In the genomic region with DNA sequence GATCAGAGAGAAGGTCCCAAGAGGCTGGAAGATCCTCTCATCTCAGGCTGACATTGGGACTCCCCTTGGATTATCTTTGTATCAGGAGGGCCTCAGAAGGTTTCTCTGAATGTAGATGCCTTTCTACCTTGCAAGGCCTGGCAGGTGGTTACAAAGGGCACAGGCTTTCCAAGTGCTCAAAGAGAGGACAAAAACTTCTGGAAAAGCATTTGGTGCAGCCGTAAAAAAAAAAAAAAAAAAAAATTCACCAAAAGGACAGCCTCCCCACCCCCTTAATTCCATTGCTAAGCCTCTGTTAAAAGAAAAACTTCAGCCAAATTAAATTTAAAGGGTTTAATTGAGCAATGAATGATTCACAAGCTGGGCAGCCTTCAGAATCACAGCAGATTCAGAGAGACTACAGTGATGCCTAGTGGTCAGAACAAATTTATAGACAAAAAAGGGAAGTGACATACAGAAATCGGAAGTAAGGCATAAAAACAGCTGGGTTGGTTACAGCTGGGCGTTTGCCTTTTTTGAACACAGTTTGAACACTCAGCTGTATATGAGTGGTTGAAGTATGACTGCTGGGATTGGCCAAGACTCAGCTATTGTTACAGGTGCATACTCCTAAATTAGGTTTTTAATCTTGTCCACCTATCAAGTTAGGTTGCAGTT, we compare ENCODE assay signal across 1 cellular context.
TF ChIP-seq lines count a peak whose summit lies in the region.

No MANE protein-coding gene starts in this region.

TF ChIP-seq in K562, 482 proteins besides CTCF, POLR2A, EP300 and RAD21 (continued from another document):
- TF ChIP-seq VEZF1 (CRISPR knock-in tag; IDR thresholded peaks at IDR 0.05) = no peak
- TF ChIP-seq, protein P1, sequence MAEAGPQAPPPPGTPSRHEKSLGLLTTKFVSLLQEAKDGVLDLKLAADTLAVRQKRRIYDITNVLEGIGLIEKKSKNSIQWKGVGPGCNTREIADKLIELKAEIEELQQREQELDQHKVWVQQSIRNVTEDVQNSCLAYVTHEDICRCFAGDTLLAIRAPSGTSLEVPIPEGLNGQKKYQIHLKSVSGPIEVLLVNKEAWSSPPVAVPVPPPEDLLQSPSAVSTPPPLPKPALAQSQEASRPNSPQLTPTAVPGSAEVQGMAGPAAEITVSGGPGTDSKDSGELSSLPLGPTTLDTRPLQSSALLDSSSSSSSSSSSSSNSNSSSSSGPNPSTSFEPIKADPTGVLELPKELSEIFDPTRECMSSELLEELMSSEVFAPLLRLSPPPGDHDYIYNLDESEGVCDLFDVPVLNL (CRISPR knock-in tag; IDR thresholded peaks at IDR 0.05; ENCODE audit: low read depth) = no peak
- no peak for TF ChIP-seq TSC22D4 (tag; IDR thresholded peaks at IDR 0.05)
- TF ChIP-seq ZNF23 (CRISPR knock-in tag; IDR thresholded peaks at IDR 0.05) = no peak
- TF ChIP-seq FOXP1 (CRISPR knock-in tag; IDR thresholded peaks at IDR 0.05) = no peak
- TF ChIP-seq ZC3H4 (CRISPR knock-in tag; IDR thresholded peaks at IDR 0.05; ENCODE audit: borderline replicate concordance) = no peak
- TF ChIP-seq ZNF263 (CRISPR knock-in tag; IDR thresholded peaks at IDR 0.05; ENCODE audit: borderline replicate concordance) = no peak
- TF ChIP-seq HMG20B (CRISPR knock-in tag; IDR thresholded peaks at IDR 0.05) = no peak
- TF ChIP-seq ZNF707 (CRISPR knock-in tag; conservative IDR thresholded peaks at IDR 0.05) = no peak
- TF ChIP-seq SP1 (CRISPR knock-in tag; IDR thresholded peaks at IDR 0.05) = no peak
- TF ChIP-seq ZNF655 (CRISPR knock-in tag; IDR thresholded peaks at IDR 0.05) = no peak
- no peak for TF ChIP-seq PCBP2 (IDR thresholded peaks at IDR 0.05; ENCODE audit: low read depth, low read length, poor library complexity, severe bottlenecking)
- no peak for TF ChIP-seq ZFP36 (IDR thresholded peaks at IDR 0.05; ENCODE audit: low read depth, low read length, partially characterized antibody)
- no peak for TF ChIP-seq MNT (conservative IDR thresholded peaks at IDR 0.05)
- TF ChIP-seq, protein P2, sequence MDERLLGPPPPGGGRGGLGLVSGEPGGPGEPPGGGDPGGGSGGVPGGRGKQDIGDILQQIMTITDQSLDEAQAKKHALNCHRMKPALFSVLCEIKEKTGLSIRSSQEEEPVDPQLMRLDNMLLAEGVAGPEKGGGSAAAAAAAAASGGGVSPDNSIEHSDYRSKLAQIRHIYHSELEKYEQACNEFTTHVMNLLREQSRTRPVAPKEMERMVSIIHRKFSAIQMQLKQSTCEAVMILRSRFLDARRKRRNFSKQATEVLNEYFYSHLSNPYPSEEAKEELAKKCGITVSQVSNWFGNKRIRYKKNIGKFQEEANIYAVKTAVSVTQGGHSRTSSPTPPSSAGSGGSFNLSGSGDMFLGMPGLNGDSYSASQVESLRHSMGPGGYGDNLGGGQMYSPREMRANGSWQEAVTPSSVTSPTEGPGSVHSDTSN (CRISPR knock-in tag; IDR thresholded peaks at IDR 0.05; ENCODE audit: low read depth) = no peak
- TF ChIP-seq, protein P2 (tag; conservative IDR thresholded peaks at IDR 0.05; ENCODE audit: low read depth) = peak; percentile 29; the same call in 1 of the 2 replicates
- TF ChIP-seq, protein P3, sequence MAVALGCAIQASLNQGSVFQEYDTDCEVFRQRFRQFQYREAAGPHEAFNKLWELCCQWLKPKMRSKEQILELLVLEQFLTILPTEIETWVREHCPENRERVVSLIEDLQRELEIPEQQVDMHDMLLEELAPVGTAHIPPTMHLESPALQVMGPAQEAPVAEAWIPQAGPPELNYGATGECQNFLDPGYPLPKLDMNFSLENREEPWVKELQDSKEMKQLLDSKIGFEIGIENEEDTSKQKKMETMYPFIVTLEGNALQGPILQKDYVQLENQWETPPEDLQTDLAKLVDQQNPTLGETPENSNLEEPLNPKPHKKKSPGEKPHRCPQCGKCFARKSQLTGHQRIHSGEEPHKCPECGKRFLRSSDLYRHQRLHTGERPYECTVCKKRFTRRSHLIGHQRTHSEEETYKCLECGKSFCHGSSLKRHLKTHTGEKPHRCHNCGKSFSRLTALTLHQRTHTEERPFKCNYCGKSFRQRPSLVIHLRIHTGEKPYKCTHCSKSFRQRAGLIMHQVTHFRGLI (CRISPR knock-in tag; IDR thresholded peaks at IDR 0.05) = no peak
- TF ChIP-seq MYNN (IDR thresholded peaks at IDR 0.05) = no peak; the same call in 1 of the 2 replicates
- TF ChIP-seq MYNN (CRISPR knock-in tag; IDR thresholded peaks at IDR 0.05) = no peak
- TF ChIP-seq NFXL1 (CRISPR knock-in tag; IDR thresholded peaks at IDR 0.05) = no peak
